2 cellular contexts compared by ENCODE assay signal in genomic region chr2:47174731-47175361, GRCh38.
A peak's percentile ranks its signal among the peaks of the same experiment; 100 is the strongest.
TF ChIP-seq lines count a peak whose summit lies in the region.

No MANE protein-coding gene starts in this region.

TF ChIP-seq in HEK293, 187 proteins besides CTCF, POLR2A, EP300 and RAD21 (continues in another document):
- TF ChIP-seq HOXD13 (CRISPR knock-in tag; IDR thresholded peaks at IDR 0.05; ENCODE audit: borderline replicate concordance) (no peak), ZNF391 (tag by site-specific recombination; IDR thresholded peaks at IDR 0.05; ENCODE audit: borderline replicate concordance, low read depth) (no peak), KLF9 (tag by site-specific recombination; IDR thresholded peaks at IDR 0.05; ENCODE audit: low read depth) (peak; percentile 60), ZNF423 (tag by site-specific recombination; IDR thresholded peaks at IDR 0.05) (no peak), PRDM10 (tag by site-specific recombination; IDR thresholded peaks at IDR 0.05) (peak; percentile 55; the same call in 1 of the 2 replicates), ZBTB48 (tag by site-specific recombination; IDR thresholded peaks at IDR 0.05) (no peak; the same call in 1 of the 2 replicates), ZSCAN16 (tag by site-specific recombination; IDR thresholded peaks at IDR 0.05) (no peak), SP2 (tag by site-specific recombination; IDR thresholded peaks at IDR 0.05) (0 out of 2 replicates have a peak, but pooled peaks have one; percentile 9), ZNF2 (tag by site-specific recombination; IDR thresholded peaks at IDR 0.05) (peak; percentile 30; the same call in 1 of the 2 replicates), ZNF366 (tag by site-specific recombination; conservative IDR thresholded peaks at IDR 0.05) (0 out of 2 replicates have a peak, but pooled peaks have one; percentile 28), SP7 (tag by site-specific recombination; IDR thresholded peaks at IDR 0.05) (0 out of 2 replicates have a peak, but pooled peaks have one; percentile 31), ZNF555 (tag by site-specific recombination; conservative IDR thresholded peaks at IDR 0.05) (no peak), EGR2 (tag by site-specific recombination; IDR thresholded peaks at IDR 0.05; ENCODE audit: low read depth) (no peak), ZNF658 (tag by site-specific recombination; IDR thresholded peaks at IDR 0.05) (no peak), ZNF610 (tag by site-specific recombination; IDR thresholded peaks at IDR 0.05; ENCODE audit: borderline replicate concordance) (no peak), ZBTB17 (tag by site-specific recombination; IDR thresholded peaks at IDR 0.05) (0 out of 2 replicates have a peak, but pooled peaks have one; percentile 50), ZNF600 (tag by site-specific recombination; IDR thresholded peaks at IDR 0.05) (peak; percentile 70; the same call in 1 of the 2 replicates), KLF10 (tag by site-specific recombination; IDR thresholded peaks at IDR 0.05) (peak; percentile 85), ZFHX2 (tag by site-specific recombination; conservative IDR thresholded peaks at IDR 0.05) (peak; percentile 16; the same call in 1 of the 2 replicates), ZNF785 (tag by site-specific recombination; IDR thresholded peaks at IDR 0.05) (no peak), ZNF623 (tag by site-specific recombination; IDR thresholded peaks at IDR 0.05) (no peak)
- TF ChIP-seq, protein P1, sequence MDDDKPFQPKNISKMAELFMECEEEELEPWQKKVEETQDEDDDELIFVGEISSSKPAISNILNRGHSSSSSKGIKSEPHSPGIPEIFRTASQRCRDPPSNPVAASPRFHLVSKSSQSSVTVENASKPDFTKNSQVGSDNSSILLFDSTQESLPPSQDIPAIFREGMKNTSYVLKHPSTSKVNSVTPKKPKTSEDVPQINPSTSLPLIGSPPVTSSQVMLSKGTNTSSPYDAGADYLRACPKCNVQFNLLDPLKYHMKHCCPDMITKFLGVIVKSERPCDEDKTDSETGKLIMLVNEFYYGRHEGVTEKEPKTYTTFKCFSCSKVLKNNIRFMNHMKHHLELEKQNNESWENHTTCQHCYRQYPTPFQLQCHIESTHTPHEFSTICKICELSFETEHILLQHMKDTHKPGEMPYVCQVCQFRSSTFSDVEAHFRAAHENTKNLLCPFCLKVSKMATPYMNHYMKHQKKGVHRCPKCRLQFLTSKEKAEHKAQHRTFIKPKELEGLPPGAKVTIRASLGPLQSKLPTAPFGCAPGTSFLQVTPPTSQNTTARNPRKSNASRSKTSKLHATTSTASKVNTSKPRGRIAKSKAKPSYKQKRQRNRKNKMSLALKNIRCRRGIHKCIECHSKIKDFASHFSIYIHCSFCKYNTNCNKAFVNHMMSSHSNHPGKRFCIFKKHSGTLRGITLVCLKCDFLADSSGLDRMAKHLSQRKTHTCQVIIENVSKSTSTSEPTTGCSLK (tag by site-specific recombination; IDR thresholded peaks at IDR 0.05) = no peak
- TF ChIP-seq, protein P2, sequence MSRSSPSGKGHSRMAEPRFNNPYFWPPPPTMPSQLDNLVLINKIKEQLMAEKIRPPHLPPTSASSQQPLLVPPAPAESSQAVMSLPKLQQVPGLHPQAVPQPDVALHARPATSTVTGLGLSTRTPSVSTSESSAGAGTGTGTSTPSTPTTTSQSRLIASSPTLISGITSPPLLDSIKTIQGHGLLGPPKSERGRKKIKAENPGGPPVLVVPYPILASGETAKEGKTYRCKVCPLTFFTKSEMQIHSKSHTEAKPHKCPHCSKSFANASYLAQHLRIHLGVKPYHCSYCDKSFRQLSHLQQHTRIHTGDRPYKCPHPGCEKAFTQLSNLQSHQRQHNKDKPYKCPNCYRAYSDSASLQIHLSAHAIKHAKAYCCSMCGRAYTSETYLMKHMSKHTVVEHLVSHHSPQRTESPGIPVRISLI (tag by site-specific recombination; IDR thresholded peaks at IDR 0.05) = no peak; the same call in none of the 2 replicates
- TF ChIP-seq, protein P3, sequence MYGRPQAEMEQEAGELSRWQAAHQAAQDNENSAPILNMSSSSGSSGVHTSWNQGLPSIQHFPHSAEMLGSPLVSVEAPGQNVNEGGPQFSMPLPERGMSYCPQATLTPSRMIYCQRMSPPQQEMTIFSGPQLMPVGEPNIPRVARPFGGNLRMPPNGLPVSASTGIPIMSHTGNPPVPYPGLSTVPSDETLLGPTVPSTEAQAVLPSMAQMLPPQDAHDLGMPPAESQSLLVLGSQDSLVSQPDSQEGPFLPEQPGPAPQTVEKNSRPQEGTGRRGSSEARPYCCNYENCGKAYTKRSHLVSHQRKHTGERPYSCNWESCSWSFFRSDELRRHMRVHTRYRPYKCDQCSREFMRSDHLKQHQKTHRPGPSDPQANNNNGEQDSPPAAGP (tag by site-specific recombination; IDR thresholded peaks at IDR 0.05) = 0 out of 2 replicates have a peak, but pooled peaks have one; percentile 21

TF ChIP-seq in HepG2, 621 proteins besides CTCF, POLR2A, EP300 and RAD21 (continues in another document):
- TF ChIP-seq BHLHE40 (IDR thresholded peaks at IDR 0.05; ENCODE audit: low read length) (no peak), ZNF619 (CRISPR knock-in tag; IDR thresholded peaks at IDR 0.05) (0 out of 2 replicates have a peak, but pooled peaks have one; percentile 33), POLR2AphosphoS2 (IDR thresholded peaks at IDR 0.05; ENCODE audit: low read depth, low read length) (peak; percentile 44; the same call in 1 of the 2 replicates), POLR2G (IDR thresholded peaks at IDR 0.05; ENCODE audit: low read depth, low read length) (no peak; the same call in 1 of the 2 replicates), CHD4 (IDR thresholded peaks at IDR 0.05; ENCODE audit: borderline replicate concordance, low read length) (0 out of 2 replicates have a peak, but pooled peaks have one; percentile 23), KAT7 (CRISPR knock-in tag; IDR thresholded peaks at IDR 0.05; ENCODE audit: borderline replicate concordance) (peak; percentile 57; the same call in 1 of the 2 replicates), LCORL (IDR thresholded peaks at IDR 0.05) (no peak), LCORL (CRISPR knock-in tag; IDR thresholded peaks at IDR 0.05) (peak; percentile 31; the same call in 1 of the 2 replicates), EZH2 (conservative IDR thresholded peaks at IDR 0.05; ENCODE audit: low read depth, low read length) (no peak), AKAP8 (CRISPR knock-in tag; IDR thresholded peaks at IDR 0.05) (peak; percentile 92), HMG20B (CRISPR knock-in tag; conservative IDR thresholded peaks at IDR 0.05) (no peak), RBM22 (optimal IDR thresholded peaks at IDR 0.05; ENCODE audit: low read length) (peak; percentile 51), ZNF569 (CRISPR knock-in tag; IDR thresholded peaks at IDR 0.05; ENCODE audit: borderline replicate concordance) (0 out of 2 replicates have a peak, but pooled peaks have one; percentile 56), ZNF720 (CRISPR knock-in tag; IDR thresholded peaks at IDR 0.05) (no peak), KLF15 (CRISPR knock-in tag; IDR thresholded peaks at IDR 0.05; ENCODE audit: borderline replicate concordance) (no peak), ATAD3A (CRISPR knock-in tag; IDR thresholded peaks at IDR 0.05) (no peak), ZXDC (CRISPR knock-in tag; IDR thresholded peaks at IDR 0.05) (no peak), PHF8 (CRISPR knock-in tag; IDR thresholded peaks at IDR 0.05) (0 out of 2 replicates have a peak, but pooled peaks have one; percentile 1), TGIF2 (CRISPR knock-in tag; IDR thresholded peaks at IDR 0.05) (0 out of 2 replicates have a peak, but pooled peaks have one; percentile 16), SOX6 (IDR thresholded peaks at IDR 0.05) (no peak), SOX6 (CRISPR knock-in tag; IDR thresholded peaks at IDR 0.05) (0 out of 2 replicates have a peak, but pooled peaks have one; percentile 22), SIN3A (IDR thresholded peaks at IDR 0.05; ENCODE audit: borderline replicate concordance, low read depth, low read length) (peak; percentile 79; the same call in 1 of the 2 replicates), HDAC6 (IDR thresholded peaks at IDR 0.05; ENCODE audit: low read depth, low read length) (0 out of 2 replicates have a peak, but pooled peaks have one; percentile 7)
- TF ChIP-seq, protein P4, sequence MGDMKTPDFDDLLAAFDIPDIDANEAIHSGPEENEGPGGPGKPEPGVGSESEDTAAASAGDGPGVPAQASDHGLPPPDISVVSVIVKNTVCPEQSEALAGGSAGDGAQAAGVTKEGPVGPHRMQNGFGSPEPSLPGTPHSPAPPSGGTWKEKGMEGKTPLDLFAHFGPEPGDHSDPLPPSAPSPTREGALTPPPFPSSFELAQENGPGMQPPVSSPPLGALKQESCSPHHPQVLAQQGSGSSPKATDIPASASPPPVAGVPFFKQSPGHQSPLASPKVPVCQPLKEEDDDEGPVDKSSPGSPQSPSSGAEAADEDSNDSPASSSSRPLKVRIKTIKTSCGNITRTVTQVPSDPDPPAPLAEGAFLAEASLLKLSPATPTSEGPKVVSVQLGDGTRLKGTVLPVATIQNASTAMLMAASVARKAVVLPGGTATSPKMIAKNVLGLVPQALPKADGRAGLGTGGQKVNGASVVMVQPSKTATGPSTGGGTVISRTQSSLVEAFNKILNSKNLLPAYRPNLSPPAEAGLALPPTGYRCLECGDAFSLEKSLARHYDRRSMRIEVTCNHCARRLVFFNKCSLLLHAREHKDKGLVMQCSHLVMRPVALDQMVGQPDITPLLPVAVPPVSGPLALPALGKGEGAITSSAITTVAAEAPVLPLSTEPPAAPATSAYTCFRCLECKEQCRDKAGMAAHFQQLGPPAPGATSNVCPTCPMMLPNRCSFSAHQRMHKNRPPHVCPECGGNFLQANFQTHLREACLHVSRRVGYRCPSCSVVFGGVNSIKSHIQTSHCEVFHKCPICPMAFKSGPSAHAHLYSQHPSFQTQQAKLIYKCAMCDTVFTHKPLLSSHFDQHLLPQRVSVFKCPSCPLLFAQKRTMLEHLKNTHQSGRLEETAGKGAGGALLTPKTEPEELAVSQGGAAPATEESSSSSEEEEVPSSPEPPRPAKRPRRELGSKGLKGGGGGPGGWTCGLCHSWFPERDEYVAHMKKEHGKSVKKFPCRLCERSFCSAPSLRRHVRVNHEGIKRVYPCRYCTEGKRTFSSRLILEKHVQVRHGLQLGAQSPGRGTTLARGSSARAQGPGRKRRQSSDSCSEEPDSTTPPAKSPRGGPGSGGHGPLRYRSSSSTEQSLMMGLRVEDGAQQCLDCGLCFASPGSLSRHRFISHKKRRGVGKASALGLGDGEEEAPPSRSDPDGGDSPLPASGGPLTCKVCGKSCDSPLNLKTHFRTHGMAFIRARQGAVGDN (CRISPR knock-in tag; IDR thresholded peaks at IDR 0.05) = no peak
- TF ChIP-seq, protein P5, sequence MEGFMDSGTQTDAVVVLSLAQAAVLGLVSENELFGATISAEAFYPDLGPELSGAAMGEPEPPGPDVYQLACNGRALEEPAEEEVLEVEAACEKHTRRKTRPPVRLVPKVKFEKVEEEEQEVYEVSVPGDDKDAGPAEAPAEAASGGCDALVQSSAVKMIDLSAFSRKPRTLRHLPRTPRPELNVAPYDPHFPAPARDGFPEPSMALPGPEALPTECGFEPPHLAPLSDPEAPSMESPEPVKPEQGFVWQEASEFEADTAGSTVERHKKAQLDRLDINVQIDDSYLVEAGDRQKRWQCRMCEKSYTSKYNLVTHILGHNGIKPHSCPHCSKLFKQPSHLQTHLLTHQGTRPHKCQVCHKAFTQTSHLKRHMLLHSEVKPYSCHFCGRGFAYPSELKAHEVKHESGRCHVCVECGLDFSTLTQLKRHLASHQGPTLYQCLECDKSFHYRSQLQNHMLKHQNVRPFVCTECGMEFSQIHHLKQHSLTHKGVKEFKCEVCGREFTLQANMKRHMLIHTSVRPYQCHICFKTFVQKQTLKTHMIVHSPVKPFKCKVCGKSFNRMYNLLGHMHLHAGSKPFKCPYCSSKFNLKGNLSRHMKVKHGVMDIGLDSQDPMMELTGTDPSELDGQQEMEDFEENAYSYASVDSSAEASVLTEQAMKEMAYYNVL (CRISPR knock-in tag; IDR thresholded peaks at IDR 0.05; ENCODE audit: borderline replicate concordance) = peak; percentile 14; the same call in 1 of the 2 replicates
- TF ChIP-seq, protein P6, sequence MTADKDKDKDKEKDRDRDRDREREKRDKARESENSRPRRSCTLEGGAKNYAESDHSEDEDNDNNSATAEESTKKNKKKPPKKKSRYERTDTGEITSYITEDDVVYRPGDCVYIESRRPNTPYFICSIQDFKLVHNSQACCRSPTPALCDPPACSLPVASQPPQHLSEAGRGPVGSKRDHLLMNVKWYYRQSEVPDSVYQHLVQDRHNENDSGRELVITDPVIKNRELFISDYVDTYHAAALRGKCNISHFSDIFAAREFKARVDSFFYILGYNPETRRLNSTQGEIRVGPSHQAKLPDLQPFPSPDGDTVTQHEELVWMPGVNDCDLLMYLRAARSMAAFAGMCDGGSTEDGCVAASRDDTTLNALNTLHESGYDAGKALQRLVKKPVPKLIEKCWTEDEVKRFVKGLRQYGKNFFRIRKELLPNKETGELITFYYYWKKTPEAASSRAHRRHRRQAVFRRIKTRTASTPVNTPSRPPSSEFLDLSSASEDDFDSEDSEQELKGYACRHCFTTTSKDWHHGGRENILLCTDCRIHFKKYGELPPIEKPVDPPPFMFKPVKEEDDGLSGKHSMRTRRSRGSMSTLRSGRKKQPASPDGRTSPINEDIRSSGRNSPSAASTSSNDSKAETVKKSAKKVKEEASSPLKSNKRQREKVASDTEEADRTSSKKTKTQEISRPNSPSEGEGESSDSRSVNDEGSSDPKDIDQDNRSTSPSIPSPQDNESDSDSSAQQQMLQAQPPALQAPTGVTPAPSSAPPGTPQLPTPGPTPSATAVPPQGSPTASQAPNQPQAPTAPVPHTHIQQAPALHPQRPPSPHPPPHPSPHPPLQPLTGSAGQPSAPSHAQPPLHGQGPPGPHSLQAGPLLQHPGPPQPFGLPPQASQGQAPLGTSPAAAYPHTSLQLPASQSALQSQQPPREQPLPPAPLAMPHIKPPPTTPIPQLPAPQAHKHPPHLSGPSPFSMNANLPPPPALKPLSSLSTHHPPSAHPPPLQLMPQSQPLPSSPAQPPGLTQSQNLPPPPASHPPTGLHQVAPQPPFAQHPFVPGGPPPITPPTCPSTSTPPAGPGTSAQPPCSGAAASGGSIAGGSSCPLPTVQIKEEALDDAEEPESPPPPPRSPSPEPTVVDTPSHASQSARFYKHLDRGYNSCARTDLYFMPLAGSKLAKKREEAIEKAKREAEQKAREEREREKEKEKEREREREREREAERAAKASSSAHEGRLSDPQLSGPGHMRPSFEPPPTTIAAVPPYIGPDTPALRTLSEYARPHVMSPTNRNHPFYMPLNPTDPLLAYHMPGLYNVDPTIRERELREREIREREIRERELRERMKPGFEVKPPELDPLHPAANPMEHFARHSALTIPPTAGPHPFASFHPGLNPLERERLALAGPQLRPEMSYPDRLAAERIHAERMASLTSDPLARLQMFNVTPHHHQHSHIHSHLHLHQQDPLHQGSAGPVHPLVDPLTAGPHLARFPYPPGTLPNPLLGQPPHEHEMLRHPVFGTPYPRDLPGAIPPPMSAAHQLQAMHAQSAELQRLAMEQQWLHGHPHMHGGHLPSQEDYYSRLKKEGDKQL (CRISPR knock-in tag; IDR thresholded peaks at IDR 0.05; ENCODE audit: low read depth) = 0 out of 2 replicates have a peak, but pooled peaks have one; percentile 37
